ENCODE assay signal across 31 cellular contexts in genomic region chr21:15624646-15625045, GRCh38.
"Had no signal": no experiment of that assay in that cellular context is flagged by ENCODE, and none has a peak within 500 bp of the region (broad histone marks: within the 10 kb centered on the region; RNA-seq: fewer than 3 reads in every experiment).

No MANE protein-coding gene starts in this region.

- H3K36me3 Mint-ChIP-seq: activated CD4-positive, alpha-beta memory T cell treated with anti-CD3 and anti-CD28 coated beads for 36 hours; activated CD8-positive, alpha-beta memory T cell treated with anti-CD3 and anti-CD28 coated beads, Interleukin-2, amount 10 ng/mL, durations not matched to agents 7 days and 5 days; activated naive CD4-positive, alpha-beta T cell treated with anti-CD3 and anti-CD28 coated beads, Interleukin-2, amount 50 U/mL, for 24 hours; activated naive CD8-positive, alpha-beta T cell treated with anti-CD3 and anti-CD28 coated beads for 36 hours; brain had no signal

- H3K4me1 Mint-ChIP-seq: activated CD4-positive, alpha-beta T cell treated with anti-CD3 and anti-CD28 coated beads for 36 hours; activated CD4-positive, alpha-beta T cell treated with anti-CD3 and anti-CD28 coated beads, Interleukin-2, amount 10 ng/mL, durations not matched to agents 24 days and 14 days; activated CD8-positive, alpha-beta memory T cell treated with anti-CD3 and anti-CD28 coated beads, Interleukin-2, amount 10 ng/mL, durations not matched to agents 7 days and 5 days; activated naive CD4-positive, alpha-beta T cell treated with anti-CD3 and anti-CD28 coated beads, Interleukin-2, amount 50 U/mL, for 24 hours; activated naive CD8-positive, alpha-beta T cell treated with anti-CD3 and anti-CD28 coated beads for 36 hours; activated naive CD8-positive, alpha-beta T cell treated with anti-CD3 and anti-CD28 coated beads, Interleukin-2, amount 50 U/mL, for 24 hours; brain; central memory CD8-positive, alpha-beta T cell had no signal

- ATAC-seq: activated CD4-positive, alpha-beta T cell treated with anti-CD3 and anti-CD28 coated beads for 36 hours; activated CD8-positive, alpha-beta memory T cell treated with anti-CD3 and anti-CD28 coated beads, Interleukin-2, amount 10 ng/mL, durations not matched to agents 7 days and 5 days; activated CD8-positive, alpha-beta T cell treated with anti-CD3 and anti-CD28 coated beads, Interleukin-2, amount 10 ng/mL, durations not matched to agents 7 days and 5 days; activated naive CD8-positive, alpha-beta T cell treated with anti-CD3 and anti-CD28 coated beads, Interleukin-2, amount 50 U/mL, for 24 hours; effector memory CD8-positive, alpha-beta T cell; esophagus mucosa; gastrocnemius medialis had no signal

- H3K9me3 Mint-ChIP-seq: activated CD4-positive, alpha-beta memory T cell treated with anti-CD3 and anti-CD28 coated beads for 36 hours; activated CD4-positive, alpha-beta T cell treated with anti-CD3 and anti-CD28 coated beads, Interleukin-2, amount 10 ng/mL, durations not matched to agents 24 days and 14 days; activated naive CD4-positive, alpha-beta T cell treated with anti-CD3 and anti-CD28 coated beads for 36 hours; activated naive CD4-positive, alpha-beta T cell treated with anti-CD3 and anti-CD28 coated beads, Interleukin-2, amount 50 U/mL, for 24 hours; activated T-helper 1 cell treated with anti-CD3 and anti-CD28 coated beads, Interleukin-12 subunit alpha, Interleukin-12 subunit beta, Interleukin-2, Interleukin-4 antibody, amounts not matched to agents 30 ng/mL and 10 ng/mL and 1 ng/mL, durations not matched to agents 14 hours and 24 hours and 36 hours; activated T-helper 2 cell treated with anti-CD3 and anti-CD28 coated beads, Interferon-gamma antibody, Interleukin-2, Interleukin-4, amounts not matched to agents 10 μg/mL and 5 μg/mL and 100 μg/mL, durations not matched to agents 14 hours and 24 hours and 36 hours; brain; central memory CD8-positive, alpha-beta T cell; effector memory CD8-positive, alpha-beta T cell had no signal

- H3K27me3 Mint-ChIP-seq: activated CD4-positive, alpha-beta memory T cell treated with anti-CD3 and anti-CD28 coated beads for 36 hours; activated CD4-positive, alpha-beta T cell treated with anti-CD3 and anti-CD28 coated beads, Interleukin-2, amount 10 ng/mL, durations not matched to agents 24 days and 14 days; activated CD8-positive, alpha-beta memory T cell treated with anti-CD3 and anti-CD28 coated beads, Interleukin-2, amount 10 ng/mL, durations not matched to agents 7 days and 5 days; activated naive CD8-positive, alpha-beta T cell treated with anti-CD3 and anti-CD28 coated beads for 36 hours; activated naive CD8-positive, alpha-beta T cell treated with anti-CD3 and anti-CD28 coated beads, Interleukin-2, amount 50 U/mL, for 24 hours; brain had no signal

- H3K36me3 ChIP-seq: ascending aorta, breast epithelium, gastrocnemius medialis had no signal

- H3K9me3 ChIP-seq: ascending aorta, breast epithelium, gastrocnemius medialis had no signal

- DNase-seq: activated CD4-positive, alpha-beta memory T cell treated with anti-CD3 and anti-CD28 coated beads for 36 hours; activated CD4-positive, alpha-beta T cell treated with anti-CD3 and anti-CD28 coated beads for 36 hours; activated CD4-positive, alpha-beta T cell treated with anti-CD3 and anti-CD28 coated beads, Interleukin-2, amount 10 ng/mL, durations not matched to agents 24 days and 14 days; activated CD4-positive, CD25-positive, alpha-beta regulatory T cell; activated CD4-positive, CD25-positive, alpha-beta regulatory T cell treated with anti-CD3 and anti-CD28 coated beads, Interleukin-2, amount 50 U/mL, for 72 hours; activated CD8-positive, alpha-beta memory T cell treated with anti-CD3 and anti-CD28 coated beads, Interleukin-2, amount 10 ng/mL, durations not matched to agents 7 days and 5 days; activated CD8-positive, alpha-beta memory T cell treated with anti-CD3 and anti-CD28 coated beads, Interleukin-2, amount 50 U/mL, for 4 hours; activated CD8-positive, alpha-beta T cell treated with anti-CD3 and anti-CD28 coated beads, Interleukin-2, amount 10 ng/mL, durations not matched to agents 7 days and 5 days; activated effector memory CD4-positive, alpha-beta T cell treated with anti-CD3 and anti-CD28 coated beads, Interleukin-2, amount 50 U/mL, for 16 hours; activated naive CD4-positive, alpha-beta T cell treated with anti-CD3 and anti-CD28 coated beads for 36 hours; activated naive CD8-positive, alpha-beta T cell treated with anti-CD3 and anti-CD28 coated beads for 36 hours; activated naive CD8-positive, alpha-beta T cell treated with anti-CD3 and anti-CD28 coated beads, Interleukin-2, amount 50 U/mL, for 24 hours; activated T-cell treated with anti-CD3 and anti-CD28 coated beads, Interleukin-2, amount 50 U/mL, for 1 hour; activated T-cell treated with anti-CD3 and anti-CD28 coated beads, Interleukin-2, amount 50 U/mL, for 48 hours; cortex of kidney; dermis blood vessel endothelial cell; effector CD4-positive, alpha-beta T cell; effector memory CD8-positive, alpha-beta T cell; foreskin fibroblast; gastrocnemius medialis; glutamatergic neuron; T-helper 2 cell had no signal

- H3K4me3 Mint-ChIP-seq: activated CD4-positive, alpha-beta memory T cell treated with anti-CD3 and anti-CD28 coated beads for 36 hours; activated CD4-positive, alpha-beta T cell treated with anti-CD3 and anti-CD28 coated beads for 36 hours; activated CD4-positive, alpha-beta T cell treated with anti-CD3 and anti-CD28 coated beads, Interleukin-2, amount 10 ng/mL, durations not matched to agents 24 days and 14 days; activated CD8-positive, alpha-beta memory T cell treated with anti-CD3 and anti-CD28 coated beads, Interleukin-2, amount 10 ng/mL, durations not matched to agents 7 days and 5 days; activated CD8-positive, alpha-beta T cell treated with anti-CD3 and anti-CD28 coated beads, Interleukin-2, amount 10 ng/mL, durations not matched to agents 7 days and 5 days; activated naive CD4-positive, alpha-beta T cell treated with anti-CD3 and anti-CD28 coated beads for 36 hours; activated naive CD4-positive, alpha-beta T cell treated with anti-CD3 and anti-CD28 coated beads, Interleukin-2, amount 50 U/mL, for 24 hours; activated naive CD8-positive, alpha-beta T cell treated with anti-CD3 and anti-CD28 coated beads for 36 hours; activated naive CD8-positive, alpha-beta T cell treated with anti-CD3 and anti-CD28 coated beads, Interleukin-2, amount 50 U/mL, for 24 hours; activated T-helper 1 cell treated with anti-CD3 and anti-CD28 coated beads, Interleukin-12 subunit alpha, Interleukin-12 subunit beta, Interleukin-2, Interleukin-4 antibody, amounts not matched to agents 30 ng/mL and 10 ng/mL and 1 ng/mL, durations not matched to agents 14 hours and 24 hours and 36 hours; brain; central memory CD8-positive, alpha-beta T cell; effector memory CD8-positive, alpha-beta T cell had no signal

- H3K27me3 ChIP-seq: ascending aorta, breast epithelium, gastrocnemius medialis had no signal

- FAIRE-seq: colon had no signal

- H3K4me3 ChIP-seq: ascending aorta, breast epithelium, gastrocnemius medialis had no signal

- H3K27ac Mint-ChIP-seq: activated CD4-positive, alpha-beta memory T cell treated with anti-CD3 and anti-CD28 coated beads for 36 hours; activated CD4-positive, alpha-beta T cell treated with anti-CD3 and anti-CD28 coated beads for 36 hours; activated CD4-positive, alpha-beta T cell treated with anti-CD3 and anti-CD28 coated beads, Interleukin-2, amount 10 ng/mL, durations not matched to agents 24 days and 14 days; activated CD8-positive, alpha-beta memory T cell treated with anti-CD3 and anti-CD28 coated beads, Interleukin-2, amount 10 ng/mL, durations not matched to agents 7 days and 5 days; activated CD8-positive, alpha-beta T cell treated with anti-CD3 and anti-CD28 coated beads, Interleukin-2, amount 10 ng/mL, durations not matched to agents 7 days and 5 days; activated naive CD4-positive, alpha-beta T cell treated with anti-CD3 and anti-CD28 coated beads for 36 hours; activated naive CD4-positive, alpha-beta T cell treated with anti-CD3 and anti-CD28 coated beads, Interleukin-2, amount 50 U/mL, for 24 hours; activated naive CD8-positive, alpha-beta T cell treated with anti-CD3 and anti-CD28 coated beads for 36 hours; activated naive CD8-positive, alpha-beta T cell treated with anti-CD3 and anti-CD28 coated beads, Interleukin-2, amount 50 U/mL, for 24 hours; activated T-helper 1 cell treated with anti-CD3 and anti-CD28 coated beads, Interleukin-12 subunit alpha, Interleukin-12 subunit beta, Interleukin-2, Interleukin-4 antibody, amounts not matched to agents 30 ng/mL and 10 ng/mL and 1 ng/mL, durations not matched to agents 14 hours and 24 hours and 36 hours; activated T-helper 2 cell treated with anti-CD3 and anti-CD28 coated beads, Interferon-gamma antibody, Interleukin-2, Interleukin-4, amounts not matched to agents 10 μg/mL and 5 μg/mL and 100 μg/mL, durations not matched to agents 14 hours and 24 hours and 36 hours; brain; effector memory CD8-positive, alpha-beta T cell had no signal

- H3K4me1 ChIP-seq: ascending aorta, breast epithelium, gastrocnemius medialis had no signal

- H3K27ac ChIP-seq: ascending aorta, breast epithelium, gastrocnemius medialis had no signal
